15 cellular contexts compared by ENCODE assay signal in the genomic region with DNA sequence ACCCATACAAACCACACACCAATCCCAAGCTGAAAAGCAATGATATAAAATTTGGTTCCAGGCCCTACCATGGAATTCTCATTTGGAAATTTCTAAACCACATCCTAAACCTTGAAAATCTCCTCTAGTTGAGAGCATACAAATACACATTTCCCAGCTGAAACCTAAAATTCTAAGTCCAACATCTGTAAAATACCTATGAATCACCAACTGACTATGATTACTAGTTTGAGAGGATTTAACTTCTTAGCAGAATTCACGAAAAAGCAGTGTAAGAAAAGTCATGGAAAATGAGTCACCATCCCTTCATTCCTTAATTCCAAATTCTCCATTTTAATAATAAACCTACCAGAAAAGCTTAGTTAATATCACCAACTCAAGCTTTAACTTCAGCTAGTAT. TPM values are rescaled to one million over a fixed set of nuclear protein-coding genes. Genes with fewer than 3 reads are reported as not detected.
DNase-seq lines count a peak whose midpoint lies in the region; ATAC-seq, FAIRE-seq and TF ChIP-seq lines count a peak whose summit lies in the region.
"Had no signal": no experiment of that assay in that cellular context is flagged by ENCODE, and none has a peak within 500 bp of the region (broad histone marks: within the 10 kb centered on the region; RNA-seq: fewer than 3 reads in every experiment).

No MANE protein-coding gene starts in this region.

- H3K4me3 ChIP-seq in prostate gland: no peak overlapping the region
- H3K4me3 ChIP-seq: vagina had no signal

- DNase-seq in AG09319 (ENCODE audit: extremely low read depth, low read depth) (peak; percentile 37), GM19239 (ENCODE audit: insufficient read length, low spot score) (no peak), amniotic epithelial cell (ENCODE audit: low read depth) (peak; percentile 65), kidney tubule cell (ENCODE audit: low spot score) (peak; percentile 31), DMS 273 (lab: John Stamatoyannopoulos, UW; ENCODE audit: unreplicated experiment) (no peak), prostate gland (ENCODE audit: low spot score) (no peak), NCI-H2227 treated with DMSO at 0.1 percent for 48 hours (lab: John Stamatoyannopoulos, UW) (no peak)
- DNase-seq: activated CD4-positive, alpha-beta T cell treated with anti-CD3 and anti-CD28 coated beads for 48 hours; activated naive CD8-positive, alpha-beta T cell treated with anti-CD3 and anti-CD28 coated beads, Interleukin-2, amount 50 U/mL, for 24 hours; DMS53; NCI-H1092; NCI-H774 had no signal

- H3K27me3 ChIP-seq in prostate gland (replicated peaks; ENCODE audit: insufficient read depth): no peaks in the 10 kb centered on the region
- H3K27me3 ChIP-seq: vagina had no signal

- no peak for ATAC-seq in GM21576 (IDR thresholded peaks at IDR 0.05; ENCODE audit: unreplicated experiment)
- ATAC-seq: activated naive CD8-positive, alpha-beta T cell treated with anti-CD3 and anti-CD28 coated beads, Interleukin-2, amount 50 U/mL, for 24 hours had no signal

- H3K36me3 ChIP-seq in prostate gland: no peaks in the 10 kb centered on the region
- H3K36me3 ChIP-seq: vagina had no signal

- H3K27ac ChIP-seq in prostate gland: no peak overlapping the region
- H3K27ac ChIP-seq: vagina had no signal

- no peak for TF ChIP-seq POLR2A in prostate gland (IDR thresholded peaks at IDR 0.05)

- no peaks in the 10 kb centered on the region for H3K4me1 ChIP-seq in prostate gland (replicated peaks)

- 90% methylated on average over 1 of the region's 1 CpG for WGBS in prostate gland

- TF ChIP-seq CTCF in AG09319 (IDR thresholded peaks at IDR 0.05; ENCODE audit: low read depth, low read length) (no peak), prostate gland (IDR thresholded peaks at IDR 0.05) (no peak)

- H3K9me3 ChIP-seq in prostate gland: no peaks in the 10 kb centered on the region
- H3K9me3 ChIP-seq: vagina had no signal

- intact Hi-C loops in prostate gland (cut with DNase I): no loop called here

- FAIRE-seq in GM19239 (lab: Jason Lieb, UNC): peak; percentile 44
- FAIRE-seq: GM18507 had no signal

RNA-seq across cellular contexts. Expression of gene RANBP9, which starts 15.4 kb away (rescaled TPM):
- total RNA-seq in prostate gland: 10 to 100 TPM; 37.8 to 59.0 TPM

Comparison
In these comparisons a context has a peak if more than half of its experiments do, and no peak if none do; other contexts are left out.
1. DNase-seq: peak in AG09319 (single experiment), amniotic epithelial cell (single experiment) and kidney tubule cell (single experiment); none in GM19239 (single experiment), DMS 273 (single experiment), prostate gland (single experiment) and NCI-H2227 treated with DMSO at 0.1 percent for 48 hours (single experiment).